In genomic region chr16:81403601-81404391, GRCh38 we compare ENCODE assay signal across 1 cellular context.
TF ChIP-seq lines count a peak whose summit lies in the region.

No MANE protein-coding gene starts in this region.

TF ChIP-seq in K562, 482 proteins besides CTCF, POLR2A, EP300 and RAD21 (continued from another document and continues in another):
- TF ChIP-seq ZBTB40 (IDR thresholded peaks at IDR 0.05) (no peak), ZBTB40 (CRISPR knock-in tag; IDR thresholded peaks at IDR 0.05) (no peak), NCOA4 (IDR thresholded peaks at IDR 0.05; ENCODE audit: partially characterized antibody) (no peak), ZNF408 (CRISPR knock-in tag; IDR thresholded peaks at IDR 0.05; ENCODE audit: low read depth) (no peak), ZNF699 (CRISPR knock-in tag; IDR thresholded peaks at IDR 0.05; ENCODE audit: insufficient replicate concordance) (no peak), TAF7 (tag; IDR thresholded peaks at IDR 0.05) (no peak), MIER1 (IDR thresholded peaks at IDR 0.05; ENCODE audit: low read depth) (0 out of 2 replicates have a peak, but pooled peaks have one; percentile 28), DNMT1 (IDR thresholded peaks at IDR 0.05) (no peak), ATF6 (CRISPR knock-in tag; IDR thresholded peaks at IDR 0.05) (no peak), TCF7L2 (IDR thresholded peaks at IDR 0.05; ENCODE audit: low read depth, low read length) (no peak), ZNF551 (CRISPR knock-in tag; IDR thresholded peaks at IDR 0.05) (no peak), ZBED1 (IDR thresholded peaks at IDR 0.05) (0 out of 2 replicates have a peak, but pooled peaks have one; percentile 34), NCOA1 (IDR thresholded peaks at IDR 0.05; ENCODE audit: low read depth) (no peak), PCBP1 (IDR thresholded peaks at IDR 0.05; ENCODE audit: low read depth, low read length, poor library complexity, severe bottlenecking) (peak; percentile 38), IFI16 (CRISPR knock-in tag; IDR thresholded peaks at IDR 0.05) (no peak), ZNF407 (IDR thresholded peaks at IDR 0.05; ENCODE audit: low read depth) (no peak), ID3 (CRISPR knock-in tag; IDR thresholded peaks at IDR 0.05) (no peak), ID3 (tag; IDR thresholded peaks at IDR 0.05) (peak; percentile 68; the same call in 1 of the 2 replicates), SRSF3 (IDR thresholded peaks at IDR 0.05; ENCODE audit: insufficient read depth, low read length) (no peak), ZNF780A (CRISPR knock-in tag; IDR thresholded peaks at IDR 0.05) (no peak), ZNF232 (CRISPR knock-in tag; IDR thresholded peaks at IDR 0.05) (no peak), TARDBP (IDR thresholded peaks at IDR 0.05) (peak; percentile 45; the same call in 1 of the 2 replicates), STAT6 (CRISPR knock-in tag; IDR thresholded peaks at IDR 0.05) (no peak), MEF2D (tag; conservative IDR thresholded peaks at IDR 0.05; ENCODE audit: low read depth) (no peak), XRCC3 (IDR thresholded peaks at IDR 0.05) (no peak), POLR2AphosphoS2 (IDR thresholded peaks at IDR 0.05; ENCODE audit: low read length) (no peak), GABPA (tag; conservative IDR thresholded peaks at IDR 0.05; ENCODE audit: low read depth) (no peak), RBM22 (IDR thresholded peaks at IDR 0.05; ENCODE audit: low read depth, low read length, poor library complexity, severe bottlenecking) (no peak), ZNF778 (CRISPR knock-in tag; IDR thresholded peaks at IDR 0.05) (no peak), KLF16 (IDR thresholded peaks at IDR 0.05) (0 out of 2 replicates have a peak, but pooled peaks have one; percentile 18), PPARD (CRISPR knock-in tag; IDR thresholded peaks at IDR 0.05) (no peak), ARNT (IDR thresholded peaks at IDR 0.05) (no peak), DIDO1 (tag; IDR thresholded peaks at IDR 0.05; ENCODE audit: low read depth) (no peak), ZNF354B (CRISPR knock-in tag; IDR thresholded peaks at IDR 0.05) (no peak), YY1 (IDR thresholded peaks at IDR 0.05; ENCODE audit: borderline replicate concordance in 1 of 3, control insufficient read depth in 1 of 3, extremely low read depth in 1 of 3, insufficient read depth in 3 of 3, insufficient read length in 1 of 3, insufficient replicate concordance in 2 of 3, low read depth in 1 of 3, low read length in 2 of 3) (peak in 2 of 3 experiments; percentile 45 to 54), RFX7 (CRISPR knock-in tag; IDR thresholded peaks at IDR 0.05) (no peak), CTCFL (IDR thresholded peaks at IDR 0.05; ENCODE audit: borderline replicate concordance, insufficient read depth, low read depth, low read length, poor library complexity, severe bottlenecking) (no peak), ZSCAN32 (CRISPR knock-in tag; IDR thresholded peaks at IDR 0.05) (no peak)
